ENCODE assay signal across 27 cellular contexts in the genomic region with DNA sequence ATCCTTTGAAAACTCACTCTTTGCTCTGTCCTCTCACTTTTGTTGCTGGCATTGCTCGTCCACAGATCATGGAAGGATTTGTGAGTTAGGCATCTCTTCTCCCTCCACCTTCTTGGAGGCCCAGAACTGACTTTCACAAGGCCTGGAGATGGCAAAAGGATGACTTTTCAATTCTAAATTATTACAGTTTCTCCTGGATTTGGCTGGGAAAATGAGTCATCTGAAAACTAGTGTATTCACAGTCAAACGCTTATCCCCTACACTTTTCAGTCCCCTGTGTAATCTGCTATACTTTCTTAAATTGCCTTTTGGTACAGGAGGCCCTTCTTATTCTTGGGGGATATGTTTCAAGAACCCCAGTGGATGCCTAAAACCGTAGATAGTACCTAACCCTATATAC. TPM values are rescaled to one million over a fixed set of nuclear protein-coding genes. Genes with fewer than 3 reads are reported as not detected.
"Had no signal": no experiment of that assay in that cellular context is flagged by ENCODE, and none has a peak within 500 bp of the region (broad histone marks: within the 10 kb centered on the region; RNA-seq: fewer than 3 reads in every experiment).

No MANE protein-coding gene starts in this region.

- H3K27ac ChIP-seq: breast epithelium, left ventricle myocardium inferior, ovary, right lobe of liver, testis, transverse colon, WERI-Rb-1 had no signal

- H3K27me3 ChIP-seq: breast epithelium, ovary, right lobe of liver, testis had no signal

- H3K36me3 ChIP-seq: breast epithelium, left ventricle myocardium inferior, ovary, transverse colon, WERI-Rb-1 had no signal

- ATAC-seq: activated CD4-positive, CD25-positive, alpha-beta regulatory T cell treated with anti-CD3 and anti-CD28 coated beads, Interleukin-2, amount 50 U/mL, for 24 hours; esophagus mucosa; mucosa of descending colon; right lobe of liver; stimulated activated naive CD8-positive, alpha-beta T cell treated with anti-CD3 and anti-CD28 coated beads, Interleukin-15, Interleukin-2, amounts not matched to agents 100 U/mL and 50 U/mL, for 24 hours had no signal

- H3K4me3 ChIP-seq: breast epithelium, left ventricle myocardium inferior, lung, mucosa of descending colon, ovary, right lobe of liver, testis, transverse colon had no signal

- DNase-seq: activated CD4-positive, alpha-beta memory T cell treated with anti-CD3 and anti-CD28 coated beads for 36 hours; activated CD4-positive, alpha-beta T cell treated with anti-CD3 and anti-CD28 coated beads, Interleukin-2, amount 10 ng/mL, durations not matched to agents 24 days and 14 days; activated CD8-positive, alpha-beta memory T cell treated with anti-CD3 and anti-CD28 coated beads, Interleukin-2, amount 50 U/mL, for 4 hours; activated effector memory CD4-positive, alpha-beta T cell treated with anti-CD3 and anti-CD28 coated beads, Interleukin-2, amount 50 U/mL, for 16 hours; activated naive CD4-positive, alpha-beta T cell treated with anti-CD3 and anti-CD28 coated beads, Interleukin-2, amount 10 ng/mL, durations not matched to agents 7 days and 5 days; activated naive CD8-positive, alpha-beta T cell treated with anti-CD3 and anti-CD28 coated beads, Interleukin-2, amount 10 ng/mL, durations not matched to agents 7 days and 5 days; activated T-cell treated with anti-CD3 and anti-CD28 coated beads, Interleukin-2, amount 50 U/mL, for 1 hour; amygdala; central memory CD4-positive, alpha-beta T cell; foreskin melanocyte; left ventricle myocardium inferior; mucosa of descending colon; ovary; right lobe of liver; stimulated activated CD4-positive, alpha-beta T cell treated with anti-CD3 and anti-CD28 coated beads, Interleukin-12 subunit alpha, Interleukin-12 subunit beta, amount 100 ng/mL, for 4 hours; stimulated activated CD4-positive, alpha-beta T cell treated with anti-CD3 and anti-CD28 coated beads, Interleukin-4, amount 100 ng/mL, for 1 hour; stimulated activated naive CD8-positive, alpha-beta T cell treated with anti-CD3 and anti-CD28 coated beads, Interleukin-15, Interleukin-2, amounts not matched to agents 100 U/mL and 50 U/mL, for 24 hours; T-helper 9 cell; testis; transverse colon had no signal

- H3K9me3 ChIP-seq: breast epithelium, left ventricle myocardium inferior, mucosa of descending colon, ovary, right lobe of liver, testis, transverse colon had no signal

- H3K4me1 ChIP-seq: breast epithelium, left ventricle myocardium inferior, testis had no signal

RNA-seq across cellular contexts. Expression of a gene that starts 35.6 kb away (rescaled TPM):
- total RNA-seq: activated CD4-positive, alpha-beta memory T cell treated with anti-CD3 and anti-CD28 coated beads for 36 hours; activated CD4-positive, alpha-beta T cell treated with anti-CD3 and anti-CD28 coated beads, Interleukin-2, amount 10 ng/mL, durations not matched to agents 24 days and 14 days; activated CD8-positive, alpha-beta memory T cell treated with anti-CD3 and anti-CD28 coated beads for 36 hours; activated naive CD8-positive, alpha-beta T cell treated with anti-CD3 and anti-CD28 coated beads, Interleukin-2, amount 10 ng/mL, durations not matched to agents 7 days and 5 days; activated T-helper 1 cell treated with anti-CD3 and anti-CD28 coated beads, Interleukin-12 subunit alpha, Interleukin-12 subunit beta, Interleukin-2, Interleukin-4 antibody, amounts not matched to agents 30 ng/mL and 10 ng/mL and 1 ng/mL, durations not matched to agents 14 hours and 24 hours and 36 hours; esophagus mucosa had no signal
